Comparison of ENCODE assay signal across 21 cellular contexts in genomic region chr2:222907790-222908431, GRCh38. TPM values are rescaled to one million over a fixed set of nuclear protein-coding genes. Genes with fewer than 3 reads are reported as not detected.
DNase-seq lines count a peak whose midpoint lies in the region; ATAC-seq lines count a peak whose summit lies in the region.
"Had no signal": no experiment of that assay in that cellular context is flagged by ENCODE, and none has a peak within 500 bp of the region (broad histone marks: within the 10 kb centered on the region; RNA-seq: fewer than 3 reads in every experiment).

No MANE protein-coding gene starts in this region.

- peaks cover 3% of the 10 kb centered on the region for H3K4me1 ChIP-seq in NT2/D1 (ENCODE audit: insufficient read depth, insufficient read length)

- no peaks in the 10 kb centered on the region for H3K27me3 ChIP-seq in NT2/D1 (ENCODE audit: insufficient read depth, insufficient read length)

- H3K9me3 ChIP-seq in NT2/D1 (ENCODE audit: insufficient read depth, low read length): no peaks in the 10 kb centered on the region

- H3K36me3 Mint-ChIP-seq in activated CD8-positive, alpha-beta memory T cell treated with anti-CD3 and anti-CD28 coated beads, Interleukin-2, amount 10 ng/mL, durations not matched to agents 7 days and 5 days: peaks cover 15% of the 10 kb centered on the region
- H3K36me3 Mint-ChIP-seq: activated naive CD4-positive, alpha-beta T cell treated with anti-CD3 and anti-CD28 coated beads, Interleukin-2, amount 50 U/mL, for 72 hours had no signal

- no peaks in the 10 kb centered on the region for H3K9me3 Mint-ChIP-seq in activated CD8-positive, alpha-beta memory T cell treated with anti-CD3 and anti-CD28 coated beads, Interleukin-2, amount 10 ng/mL, durations not matched to agents 7 days and 5 days (ENCODE audit: low read depth)
- H3K9me3 Mint-ChIP-seq: activated naive CD4-positive, alpha-beta T cell treated with anti-CD3 and anti-CD28 coated beads, Interleukin-2, amount 50 U/mL, for 72 hours; CD4-positive, alpha-beta T cell; central memory CD8-positive, alpha-beta T cell; IgD-negative memory B cell; stimulated activated memory B cell treated with anti-CD40 and anti-IgM and Interleukin-4, amounts not matched to agents 10 μg/mL and 1 μg/mL and 100 μg/mL, for 72 hours; type B pancreatic cell had no signal

- no peak for ATAC-seq in activated CD8-positive, alpha-beta memory T cell treated with anti-CD3 and anti-CD28 coated beads, Interleukin-2, amount 10 ng/mL, durations not matched to agents 7 days and 5 days
- ATAC-seq: activated naive CD4-positive, alpha-beta T cell treated with anti-CD3 and anti-CD28 coated beads, Interleukin-2, amount 50 U/mL, for 72 hours; stimulated activated memory B cell treated with anti-CD40 and anti-IgM and Interleukin-4, amounts not matched to agents 10 μg/mL and 1 μg/mL and 100 μg/mL, for 72 hours; T-helper 17 cell had no signal

- no peak overlapping the region for H3K4me3 Mint-ChIP-seq in activated CD8-positive, alpha-beta memory T cell treated with anti-CD3 and anti-CD28 coated beads, Interleukin-2, amount 10 ng/mL, durations not matched to agents 7 days and 5 days
- H3K4me3 Mint-ChIP-seq: CD4-positive, alpha-beta T cell; central memory CD8-positive, alpha-beta T cell; IgD-negative memory B cell; stimulated activated memory B cell treated with anti-CD40 and anti-IgM and Interleukin-4, amounts not matched to agents 10 μg/mL and 1 μg/mL and 100 μg/mL, for 72 hours; T-helper 17 cell; type B pancreatic cell had no signal

- peaks cover 16% of the 10 kb centered on the region for H3K4me1 Mint-ChIP-seq in activated CD8-positive, alpha-beta memory T cell treated with anti-CD3 and anti-CD28 coated beads, Interleukin-2, amount 10 ng/mL, durations not matched to agents 7 days and 5 days

- CTCF ChIA-PET in activated CD8-positive, alpha-beta memory T cell treated with anti-CD3 and anti-CD28 coated beads, Interleukin-2, amount 10 ng/mL, durations not matched to agents 7 days and 5 days (lab: Charles Lee): interaction anchor here (1.5 to 5.2 kb wide), 3 partner anchors 31 to 217 kb away, joined by 4 to 20 read pairs (median 12); no protein-coding TSS in a partner anchor

- H3K27ac Mint-ChIP-seq in activated CD8-positive, alpha-beta memory T cell treated with anti-CD3 and anti-CD28 coated beads, Interleukin-2, amount 10 ng/mL, durations not matched to agents 7 days and 5 days: peak overlapping the region; percentile 27
- H3K27ac Mint-ChIP-seq: CD4-positive, alpha-beta T cell; stimulated activated memory B cell treated with anti-CD40 and anti-IgM and Interleukin-4, amounts not matched to agents 10 μg/mL and 1 μg/mL and 100 μg/mL, for 72 hours; T-helper 17 cell; type B pancreatic cell had no signal

- no peak for DNase-seq in activated CD8-positive, alpha-beta memory T cell treated with anti-CD3 and anti-CD28 coated beads, Interleukin-2, amount 10 ng/mL, durations not matched to agents 7 days and 5 days
- DNase-seq in activated CD8-positive, alpha-beta memory T cell treated with anti-CD3 and anti-CD28 coated beads, Interleukin-2, amount 50 U/mL, for 48 hours: no peak
- DNase-seq in NT2/D1 (ENCODE audit: low read depth, low spot score): peak; percentile 85
- peak; percentile 85 for DNase-seq in fibroblast of peridontal ligament (ENCODE audit: extremely low read depth)
- peak; percentile 52 for DNase-seq in skeletal muscle cell (ENCODE audit: low read depth)
- DNase-seq in stimulated activated naive CD4-positive, alpha-beta T cell treated with Interleukin-2 at 50 U/mL for 16 hours (lab: John Stamatoyannopoulos, UW): no peak
- DNase-seq in HK-2 (ENCODE audit: unreplicated experiment): no peak
- DNase-seq in NCI-H146 (lab: John Stamatoyannopoulos, UW): no peak
- DNase-seq: 8988T; CD4-positive, alpha-beta T cell; DND-41; H7; NCI-H1105 treated with DMSO at 0.1 percent for 48 hours; SHP77; small intestine; T-helper 17 cell had no signal

- no peaks in the 10 kb centered on the region for H3K27me3 Mint-ChIP-seq in activated CD8-positive, alpha-beta memory T cell treated with anti-CD3 and anti-CD28 coated beads, Interleukin-2, amount 10 ng/mL, durations not matched to agents 7 days and 5 days
- H3K27me3 Mint-ChIP-seq: CD4-positive, alpha-beta T cell; central memory CD8-positive, alpha-beta T cell; IgD-negative memory B cell; stimulated activated memory B cell treated with anti-CD40 and anti-IgM and Interleukin-4, amounts not matched to agents 10 μg/mL and 1 μg/mL and 100 μg/mL, for 72 hours; T-helper 17 cell; type B pancreatic cell had no signal

- H3K36me3 ChIP-seq in NT2/D1 (ENCODE audit: insufficient read depth, insufficient read length, low read length): peaks cover 23% of the 10 kb centered on the region

- H3K4me3 ChIP-seq in NT2/D1 (ENCODE audit: insufficient read length, low read depth) (no peak overlapping the region), skeletal muscle cell (ENCODE audit: low read depth, low read length) (no peak overlapping the region)

- no peak overlapping the region for H3K9ac ChIP-seq in NT2/D1 (ENCODE audit: insufficient read length, low read depth)

RNA-seq across cellular contexts. Expression of gene ACSL3, which starts 47.1 kb away (rescaled TPM):
- total RNA-seq in activated CD8-positive, alpha-beta memory T cell treated with anti-CD3 and anti-CD28 coated beads, Interleukin-2, amount 10 ng/mL, durations not matched to agents 7 days and 5 days: 10 to 100 TPM; 32.1 to 58.7 TPM

Comparison
In these comparisons a context has a peak if more than half of its experiments do, and no peak if none do; other contexts are left out.
1. DNase-seq: peak in NT2/D1 (single experiment), fibroblast of peridontal ligament (single experiment) and skeletal muscle cell (single experiment); none in activated CD8-positive, alpha-beta memory T cell treated with anti-CD3 and anti-CD28 coated beads, Interleukin-2, amount 10 ng/mL, durations not matched to agents 7 days and 5 days (single experiment), activated CD8-positive, alpha-beta memory T cell treated with anti-CD3 and anti-CD28 coated beads, Interleukin-2, amount 50 U/mL, for 48 hours (single experiment), stimulated activated naive CD4-positive, alpha-beta T cell treated with Interleukin-2 at 50 U/mL for 16 hours (single experiment), HK-2 (single experiment) and NCI-H146 (single experiment).